9 cellular contexts compared by ENCODE assay signal in the genomic region with DNA sequence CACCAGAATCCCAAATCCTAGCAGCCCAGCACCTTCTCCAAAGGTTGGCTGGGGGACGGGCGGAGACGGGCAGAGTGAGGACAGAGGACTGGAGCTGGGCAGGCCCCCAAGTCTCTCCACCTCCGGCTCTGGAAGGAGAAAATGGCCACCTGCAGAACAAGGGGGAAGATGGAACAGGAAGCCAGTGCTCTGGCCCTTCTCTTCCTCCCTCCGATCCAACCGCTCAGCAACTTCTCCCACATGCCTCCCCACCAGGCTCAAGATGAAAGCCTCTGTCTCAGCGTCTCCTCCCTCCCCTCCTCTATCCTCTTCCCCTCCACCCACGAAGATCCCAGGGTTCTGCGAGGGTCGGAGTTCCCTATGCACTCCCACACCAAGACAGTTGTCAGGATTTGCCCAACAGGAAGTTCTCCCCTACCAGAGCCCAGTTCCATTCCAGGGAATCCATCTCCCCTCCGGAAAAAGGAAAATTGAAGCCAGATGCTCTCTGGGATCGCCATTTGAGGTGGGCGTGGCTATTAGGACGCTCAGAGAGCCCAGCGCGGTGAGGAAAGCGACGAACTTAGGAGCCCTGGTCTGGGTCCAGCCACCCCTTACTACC. TPM values are rescaled to one million over a fixed set of nuclear protein-coding genes. Genes with fewer than 3 reads are reported as not detected.
DNase-seq lines count a peak whose midpoint lies in the region; ATAC-seq and TF ChIP-seq lines count a peak whose summit lies in the region.
"Had no signal": no experiment of that assay in that cellular context is flagged by ENCODE, and none has a peak within 500 bp of the region (broad histone marks: within the 10 kb centered on the region; RNA-seq: fewer than 3 reads in every experiment).

No MANE protein-coding gene starts in this region.

- no peaks in the 10 kb centered on the region for H3K79me2 ChIP-seq in GM23248 (ENCODE audit: insufficient read depth)

- H3K9ac ChIP-seq in GM23248 (peak overlapping the region; percentile 59), iPS-20b (ENCODE audit: low read depth, low read length) (peak overlapping the region; percentile 88), skeletal muscle satellite cell (ENCODE audit: low read depth, low read length) (peak overlapping the region; percentile 2)
- H3K9ac ChIP-seq: KMS-11 had no signal

- H3K4me2 ChIP-seq in GM23248 (ENCODE audit: unreplicated experiment) (peak overlapping the region; percentile 55), skeletal muscle satellite cell (ENCODE audit: low read length) (peak overlapping the region; percentile 42)
- H3K4me2 ChIP-seq: KMS-11 had no signal

- H3K9me3 ChIP-seq in GM23248 (ENCODE audit: low read depth) (no peaks in the 10 kb centered on the region), iPS-20b (ENCODE audit: insufficient read depth, low read depth, low read length) (no peaks in the 10 kb centered on the region), skeletal muscle satellite cell (replicated peaks; ENCODE audit: low read length) (no peaks in the 10 kb centered on the region)

- peak overlapping the region; percentile 89 for H2AFZ ChIP-seq in GM23248

- in situ Hi-C loops in GM23248 (cut with MboI) = no loop called here

- H3K9me3 Mint-ChIP-seq in brain = peaks cover 0 to 2% (median 0%) of the 10 kb centered on the region in 5 experiments

- peaks cover 4% of the 10 kb centered on the region for H3K27me3 ChIP-seq in GM23248 (replicated peaks; ENCODE audit: insufficient read depth)
- H3K27me3 ChIP-seq in iPS-20b (ENCODE audit: insufficient read depth, low read length) = no peaks in the 10 kb centered on the region
- peaks cover 13% of the 10 kb centered on the region for H3K27me3 ChIP-seq in skeletal muscle satellite cell (ENCODE audit: control insufficient read depth, insufficient read depth, low read length)

- no peaks in the 10 kb centered on the region for H4K20me1 ChIP-seq in GM23248 (ENCODE audit: insufficient read depth)

- H3K36me3 Mint-ChIP-seq in brain = no peaks in the 10 kb centered on the region

- 6 to 8% methylated on average over 15 to 18 of the region's 18 CpGs for whole genome bisulfite sequencing in GM23248 (ENCODE audit: low coverage in 1 of 2, low lambda C conversion rate in 2 of 2, missing lambda C conversion rate in 2 of 2), 2 experiments

- H3K27me3 Mint-ChIP-seq in brain = peaks cover 19% of the 10 kb centered on the region

- H3K4me3 ChIP-seq in GM23248 (peak overlapping the region; percentile 65), iPS-20b (ENCODE audit: low read length) (peak overlapping the region; percentile 68), skeletal muscle satellite cell (ENCODE audit: low read length) (peak overlapping the region; percentile 46)

- H3F3A ChIP-seq in GM23248 (ENCODE audit: insufficient read depth) = no peaks in the 10 kb centered on the region

- peak overlapping the region in 4 of 5 experiments; percentile 45 to 83 (median 70) for H3K4me3 Mint-ChIP-seq in brain

- ATAC-seq in HG02623 (IDR thresholded peaks at IDR 0.05; ENCODE audit: unreplicated experiment) = no peak

- no peaks in the 10 kb centered on the region for H3K9me2 ChIP-seq in GM23248 (ENCODE audit: insufficient read depth)

- H3K27ac ChIP-seq in GM23248 = 0 out of 2 replicates have a peak overlapping the region, but pooled peaks have one; percentile 9
- H3K27ac ChIP-seq in iPS-20b (ENCODE audit: low read length) = peak overlapping the region; percentile 85
- H3K27ac ChIP-seq: KMS-11 had no signal

- peak overlapping the region; percentile 29 to 97 (median 67) for H3K27ac Mint-ChIP-seq in brain

- H3K4me1 ChIP-seq in GM23248 (ENCODE audit: insufficient read depth) (no peaks in the 10 kb centered on the region), iPS-20b (ENCODE audit: insufficient read depth, low read length) (peaks cover 22% of the 10 kb centered on the region; the same call in 1 of the 2 replicates), skeletal muscle satellite cell (ENCODE audit: control insufficient read depth, insufficient read depth, low read length) (no peaks in the 10 kb centered on the region)

- DNase-seq in GM23248 (peak; percentile 77), NCI-H2107 (lab: John Stamatoyannopoulos, UW) (no peak), kidney tubule cell (ENCODE audit: low spot score) (no peak), OCI-M1 (lab: John Stamatoyannopoulos, UW) (no peak)

- TF ChIP-seq CTCF in brain (conservative IDR thresholded peaks at IDR 0.05) = no peak

- H3K4me1 Mint-ChIP-seq in brain = peaks cover 30% of the 10 kb centered on the region

- H3K36me3 ChIP-seq in GM23248 (ENCODE audit: low read depth) (no peaks in the 10 kb centered on the region), iPS-20b (ENCODE audit: insufficient read depth, low read depth, low read length) (no peaks in the 10 kb centered on the region), skeletal muscle satellite cell (ENCODE audit: insufficient read depth, low read length) (no peaks in the 10 kb centered on the region)

RNA-seq across cellular contexts. Expression of gene ADA2, which starts 20.0 kb away (rescaled TPM):
- total RNA-seq in GM23248 (2014; rRNA removed; shearing (Covaris generic)) = 2.3 and 4.8 TPM in 2 replicates
- polyA plus RNA-seq in GM23248 (2016; fragmentation: Nextera tagmentation; extraction: Ambion mirVana) (4.1 and 4.3 TPM in 2 replicates), brain (ENCODE audit: insufficient read depth, low read depth, low replicate concordance) (108 TPM)
- 0.76 and 6.3 TPM in 2 replicates for total RNA-seq in skeletal muscle satellite cell (2012; rRNA removed)

RNA-seq across cellular contexts. Expression of gene HDHD5, which starts 40.2 kb away (rescaled TPM):
- 53.2 and 53.7 TPM in 2 replicates for total RNA-seq in GM23248 (2014; rRNA removed; shearing (Covaris generic))
- polyA plus RNA-seq in GM23248 (2016; fragmentation: Nextera tagmentation; extraction: Ambion mirVana) (54.5 and 55.5 TPM in 2 replicates), brain (ENCODE audit: insufficient read depth, low read depth, low replicate concordance) (35.6 TPM)
- 37.8 and 67.9 TPM in 2 replicates for total RNA-seq in skeletal muscle satellite cell (2012; rRNA removed)

Comparison
In these comparisons a context has a peak if more than half of its experiments do, and no peak if none do; other contexts are left out.
1. H3K9ac ChIP-seq: peak in every context shown above with its lines; median percentile 88 in iPS-20b; 59 in GM23248; 2 in skeletal muscle satellite cell.
2. RNA of gene ADA2, which starts 20.0 kb away (polyA plus RNA-seq): 108 TPM in brain (single experiment); 4.1 to 4.3 TPM in GM23248; every median in the first group is over 10 times any median in the second.
3. Peak in every context shown above with its lines, with median percentiles within 50 percentile points of each other: H3K4me3 ChIP-seq.